23 cellular contexts compared by ENCODE assay signal in the genomic region with DNA sequence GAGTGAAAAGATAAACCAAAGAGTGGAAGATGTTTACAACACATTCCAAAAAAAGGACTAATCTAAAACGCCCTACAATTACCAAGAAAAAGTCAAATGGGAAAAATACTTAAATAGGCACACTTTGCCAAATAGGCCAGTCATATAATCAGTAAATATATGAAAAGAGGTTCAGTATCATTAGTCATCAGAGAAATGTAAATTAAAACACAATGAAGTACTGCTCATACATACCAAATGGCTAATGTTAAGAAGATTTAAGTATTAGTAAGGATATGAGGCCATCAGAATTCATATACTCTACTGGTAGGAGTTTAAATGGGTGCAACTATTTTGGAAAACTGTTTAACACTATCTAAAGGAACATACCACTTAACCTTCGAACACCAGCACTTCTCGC. TPM values are rescaled to one million over a fixed set of nuclear protein-coding genes. Genes with fewer than 3 reads are reported as not detected.
DNase-seq lines count a peak whose midpoint lies in the region; ATAC-seq and TF ChIP-seq lines count a peak whose summit lies in the region.
"Had no signal": no experiment of that assay in that cellular context is flagged by ENCODE, and none has a peak within 500 bp of the region (broad histone marks: within the 10 kb centered on the region; RNA-seq: fewer than 3 reads in every experiment).

No MANE protein-coding gene starts in this region.

- H3K23ac ChIP-seq in IMR-90 (ENCODE audit: low read depth, low read length) (peak overlapping the region; percentile 68; the same call in 1 of the 2 replicates), mesenchymal stem cell (ENCODE audit: low read length in 2 of 2) (no peak overlapping the region)

- CTCF ChIA-PET in IMR-90 (lab: Yijun Ruan, JAX): no interaction called here

- H3K27me3 Mint-ChIP-seq in activated CD4-positive, alpha-beta T cell treated with anti-CD3 and anti-CD28 coated beads, Interleukin-2, amount 10 ng/mL, durations not matched to agents 24 days and 14 days: no peaks in the 10 kb centered on the region
- H3K27me3 Mint-ChIP-seq: B cell had no signal

- H3K4me2 ChIP-seq in IMR-90 (ENCODE audit: low read depth, low read length) (peak overlapping the region; percentile 70; the same call in 1 of the 2 replicates), mesenchymal stem cell (ENCODE audit: low read length, poor library complexity, severe bottlenecking) (no peak overlapping the region)

- no peaks in the 10 kb centered on the region; the same call in 1 of the 2 replicates for H3K36me3 ChIP-seq in IMR-90 (ENCODE audit: control insufficient read depth, insufficient read depth, low read length)
- H3K36me3 ChIP-seq in mesenchymal stem cell (ENCODE audit: control insufficient read depth in 1 of 2, insufficient read depth in 2 of 2, low read depth in 1 of 2, low read length in 2 of 2): no peaks in the 10 kb centered on the region

- peak overlapping the region; percentile 72; the same call in 1 of the 2 replicates for H2BK120ac ChIP-seq in IMR-90 (ENCODE audit: low read depth, low read length)
- no peak overlapping the region for H2BK120ac ChIP-seq in mesenchymal stem cell (ENCODE audit: low read depth, low read length)

- no peak overlapping the region for H3K27ac ChIP-seq in IMR-90 (ENCODE audit: insufficient read depth, low read length)
- H3K27ac ChIP-seq in epithelial cell of prostate: no peak overlapping the region
- H3K27ac ChIP-seq in mesenchymal stem cell (ENCODE audit: low read length, poor library complexity, severe bottlenecking): no peak overlapping the region
- H3K27ac ChIP-seq: C4-2B, RWPE1 had no signal

- no peak for TF ChIP-seq CTCF in IMR-90 (conservative IDR thresholded peaks at IDR 0.05; ENCODE audit: low read depth, low read length)

- H3K4me3 ChIP-seq in IMR-90 (ENCODE audit: insufficient read depth, low read depth, low read length) (no peak overlapping the region), mesenchymal stem cell (ENCODE audit: insufficient read depth in 1 of 2, low read depth in 1 of 2, low read length in 2 of 2) (no peak overlapping the region)
- H3K4me3 ChIP-seq: MG63 had no signal

- no peak overlapping the region for H2AK9ac ChIP-seq in IMR-90 (replicated peaks; ENCODE audit: low read depth, low read length, poor library complexity)

- H3K4ac ChIP-seq in IMR-90 (ENCODE audit: low read depth, low read length) (peak overlapping the region; percentile 57; the same call in 1 of the 2 replicates), mesenchymal stem cell (ENCODE audit: low read depth in 1 of 2, low read length in 2 of 2) (no peak overlapping the region)

- no peak overlapping the region for H3K4me3 Mint-ChIP-seq in activated CD4-positive, alpha-beta T cell treated with anti-CD3 and anti-CD28 coated beads, Interleukin-2, amount 10 ng/mL, durations not matched to agents 24 days and 14 days
- H3K4me3 Mint-ChIP-seq: B cell; CD8-positive, alpha-beta T cell had no signal

- no peaks in the 10 kb centered on the region for H3K36me3 Mint-ChIP-seq in activated CD4-positive, alpha-beta T cell treated with anti-CD3 and anti-CD28 coated beads, Interleukin-2, amount 10 ng/mL, durations not matched to agents 24 days and 14 days (ENCODE audit: low read depth)

- H3K9me3 Mint-ChIP-seq in activated CD4-positive, alpha-beta T cell treated with anti-CD3 and anti-CD28 coated beads, Interleukin-2, amount 10 ng/mL, durations not matched to agents 24 days and 14 days: no peaks in the 10 kb centered on the region
- H3K9me3 Mint-ChIP-seq: CD8-positive, alpha-beta T cell had no signal

- no peaks in the 10 kb centered on the region for H4K20me1 ChIP-seq in IMR-90 (ENCODE audit: insufficient read depth, low read length)

- peak overlapping the region; percentile 20; the same call in 1 of the 2 replicates for H3K18ac ChIP-seq in IMR-90 (ENCODE audit: low read depth, low read length)
- H3K18ac ChIP-seq in mesenchymal stem cell (ENCODE audit: low read depth in 1 of 2, low read length in 2 of 2): no peak overlapping the region

- peak; percentile 61 for DNase-seq in EH (ENCODE audit: low read depth)
- peak; percentile 73 for DNase-seq in IMR-90
- DNase-seq in epithelial cell of prostate (ENCODE audit: low read depth, low spot score): peak; percentile 3
- DNase-seq in mesenchymal stem cell: peak; percentile 7
- no peak for DNase-seq in activated CD4-positive, alpha-beta T cell treated with anti-CD3 and anti-CD28 coated beads, Interleukin-2, amount 10 ng/mL, durations not matched to agents 24 days and 14 days
- DNase-seq: CD8-positive, alpha-beta T cell; GF-D8; H7; KG1; MG63; NCI-H1105 treated with DMSO at 0.1 percent for 48 hours; NCI-H146; NCI-H1930; NCI-H2107; NCI-H526 treated with DMSO at 0.1 percent for 48 hours; SHP77 treated with DMSO at 0.1 percent for 48 hours; T-helper 1 cell had no signal

- peak overlapping the region; percentile 74; the same call in 1 of the 3 replicates for H2BK15ac ChIP-seq in IMR-90 (ENCODE audit: low read depth, low read length)
- H2BK15ac ChIP-seq in mesenchymal stem cell (ENCODE audit: low read depth, poor library complexity, severe bottlenecking): no peak overlapping the region

- H2BK12ac ChIP-seq in mesenchymal stem cell (ENCODE audit: low read length in 2 of 2): no peak overlapping the region

- H2AK5ac ChIP-seq in IMR-90 (ENCODE audit: low read depth, low read length): peak overlapping the region; percentile 88; the same call in 1 of the 2 replicates
- no peak overlapping the region for H2AK5ac ChIP-seq in mesenchymal stem cell (ENCODE audit: low read length, severe bottlenecking)

- H2BK5ac ChIP-seq in IMR-90 (ENCODE audit: low read depth, low read length, poor library complexity, severe bottlenecking) (peak overlapping the region; percentile 81), mesenchymal stem cell (ENCODE audit: low read depth, low read length, poor library complexity, severe bottlenecking) (no peak overlapping the region)

- no peak overlapping the region for H3K9ac ChIP-seq in IMR-90 (ENCODE audit: low read depth, low read length)
- H3K9ac ChIP-seq in mesenchymal stem cell (ENCODE audit: low read length): no peak overlapping the region

- no peak overlapping the region for H3K27ac Mint-ChIP-seq in activated CD4-positive, alpha-beta T cell treated with anti-CD3 and anti-CD28 coated beads, Interleukin-2, amount 10 ng/mL, durations not matched to agents 24 days and 14 days
- H3K27ac Mint-ChIP-seq: B cell; CD8-positive, alpha-beta T cell had no signal

- in situ Hi-C loops in IMR-90 (cut with MboI; ENCODE audit: low sequenced_read_pairs): no loop called here

- H2BK20ac ChIP-seq in IMR-90 (ENCODE audit: low read depth, low read length): peak overlapping the region; percentile 82; the same call in 1 of the 2 replicates

- POLR2A ChIA-PET in IMR-90 (lab: Charles Lee; ENCODE audit: unreplicated experiment): no interaction called here

- BruUV-seq in IMR-90 (replicated peaks; lab: Mats Ljungman, UMichigan): no TSS peak

- no CpG with 5 or more reads among the region's 3 CpGs for WGBS in IMR-90 (ENCODE audit: extremely low coverage in 2 of 2, insufficient read length in 1 of 2), 2 experiments
- WGBS in mesenchymal stem cell: 77% methylated on average over 3 of the region's 3 CpGs

- H3K14ac ChIP-seq in IMR-90 (replicated peaks; ENCODE audit: low read depth, low read length) (no peak overlapping the region; the same call in 1 of the 2 replicates), mesenchymal stem cell (ENCODE audit: low read length in 2 of 2) (no peak overlapping the region)

- peak; percentile 88 for ATAC-seq in IMR-90 (ENCODE audit: low read depth)
- no peak for ATAC-seq in GM18502 (IDR thresholded peaks at IDR 0.05; ENCODE audit: poor library complexity, unreplicated experiment)
- ATAC-seq in GM21825 (IDR thresholded peaks at IDR 0.05; ENCODE audit: unreplicated experiment): no peak
- ATAC-seq: CD8-positive, alpha-beta T cell; Panc1 had no signal

- H3K9me3 ChIP-seq in IMR-90 (ENCODE audit: control insufficient read depth, insufficient read depth, low read length) (no peaks in the 10 kb centered on the region), mesenchymal stem cell (ENCODE audit: control insufficient read depth, low read length) (no peaks in the 10 kb centered on the region)

- H3K4me1 Mint-ChIP-seq in activated CD4-positive, alpha-beta T cell treated with anti-CD3 and anti-CD28 coated beads, Interleukin-2, amount 10 ng/mL, durations not matched to agents 24 days and 14 days: peaks cover 11% of the 10 kb centered on the region
- H3K4me1 Mint-ChIP-seq: B cell had no signal

- H3K4me1 ChIP-seq in IMR-90 (ENCODE audit: control insufficient read depth, insufficient read depth, low read length): peaks cover 7% of the 10 kb centered on the region
- H3K4me1 ChIP-seq in mesenchymal stem cell (ENCODE audit: control insufficient read depth, insufficient read depth, low read depth, low read length): no peaks in the 10 kb centered on the region

- H3K9me1 ChIP-seq in IMR-90 (ENCODE audit: insufficient read depth, low read length): 0 out of 2 replicates have a peak, but pooled peaks cover 2% of the 10 kb centered on the region

- no peak for TF ChIP-seq POLR2A in IMR-90 (IDR thresholded peaks at IDR 0.05; ENCODE audit: low read depth, low read length)

- intact Hi-C loops in IMR-90 (cut with micrococcal nuclease): no loop called here
- intact Hi-C loops in activated CD4-positive, alpha-beta T cell treated with anti-CD3 and anti-CD28 coated beads, Interleukin-2, amount 10 ng/mL, durations not matched to agents 24 days and 14 days (cut with micrococcal nuclease): no loop called here

- H3K79me1 ChIP-seq in IMR-90 (ENCODE audit: low read depth in 1 of 2, low read length in 2 of 2) (no peaks in the 10 kb centered on the region), mesenchymal stem cell (replicated peaks; ENCODE audit: low read length, poor library complexity, severe bottlenecking) (no peaks in the 10 kb centered on the region)

- H4K91ac ChIP-seq in IMR-90 (ENCODE audit: insufficient read depth, low read depth, low read length): no peak overlapping the region
- no peak overlapping the region for H4K91ac ChIP-seq in mesenchymal stem cell (ENCODE audit: low read length)

- dilution Hi-C loops in IMR-90 (cut with HindIII; ENCODE audit: low sequenced_read_pairs, unreplicated experiment): no loop called here

- H3K27me3 ChIP-seq in IMR-90 (ENCODE audit: control insufficient read depth, insufficient read depth, low read length): no peaks in the 10 kb centered on the region
- H3K27me3 ChIP-seq in mesenchymal stem cell (ENCODE audit: control insufficient read depth in 1 of 2, insufficient read depth in 1 of 2, low read length in 2 of 2): no peaks in the 10 kb centered on the region
- H3K27me3 ChIP-seq: MG63 had no signal

- H2AFZ ChIP-seq in IMR-90 (replicated peaks; ENCODE audit: low read length, poor library complexity) (no peak overlapping the region), mesenchymal stem cell (ENCODE audit: low read depth, low read length) (no peak overlapping the region)

- TF ChIP-seq RAD21 in IMR-90 (IDR thresholded peaks at IDR 0.05; ENCODE audit: low read length): no peak

- H4K8ac ChIP-seq in IMR-90 (ENCODE audit: low read depth in 2 of 2, low read length in 2 of 2): peak overlapping the region in 1 of 2 experiments; percentile 77; a peak in 2 of 4 replicates
- no peak overlapping the region for H4K8ac ChIP-seq in mesenchymal stem cell (ENCODE audit: low read length)

- no peak overlapping the region for H3K56ac ChIP-seq in IMR-90 (ENCODE audit: extremely low read depth, insufficient read depth, low read length)

- H4K5ac ChIP-seq in IMR-90 (ENCODE audit: low read depth, low read length): no peak overlapping the region

RNA-seq across cellular contexts. Expression of a gene that starts 47.6 kb away (rescaled TPM):
- 4.5 and 8.3 TPM in 2 replicates for total RNA-seq in IMR-90 (2012; rRNA removed)
- 1.8 and 2.8 TPM in 2 replicates for polyA plus RNA-seq in IMR-90 (2012; rRNA removed)
- polyA plus RNA-seq in IMR-90 (2012; cell fraction: cytosol; rRNA removed): 0.20 and 0.38 TPM in 2 replicates
- 0.71 and 8.9 TPM in 2 replicates for polyA plus RNA-seq in IMR-90 (2012; cell fraction: nucleus; rRNA removed; ENCODE audit: low replicate concordance)
- polyA plus RNA-seq in mesenchymal stem cell (2013, experiment 1 of 2): 3.6 TPM
- 3.7 TPM for polyA plus RNA-seq in mesenchymal stem cell (2013, experiment 2 of 2)
- 11.2 and 11.6 TPM in 2 replicates for total RNA-seq in activated CD4-positive, alpha-beta T cell treated with anti-CD3 and anti-CD28 coated beads, Interleukin-2, amount 10 ng/mL, durations not matched to agents 24 days and 14 days
